19 cellular contexts compared by ENCODE assay signal in genomic region chr13:72127031-72127430, GRCh38.
"Had no signal": no experiment of that assay in that cellular context is flagged by ENCODE, and none has a peak within 500 bp of the region (broad histone marks: within the 10 kb centered on the region; RNA-seq: fewer than 3 reads in every experiment).

No MANE protein-coding gene starts in this region.

- H3K27ac Mint-ChIP-seq: activated naive CD8-positive, alpha-beta T cell; activated T-helper 17 cell treated with anti-CD3 and anti-CD28 coated beads, Interleukin-2, amount 50 U/mL, for 72 hours; memory B cell; nephron progenitor cell; stimulated activated naive B cell treated with anti-CD40 and anti-IgM and Interleukin-4, amounts not matched to agents 10 μg/mL and 1 μg/mL and 100 μg/mL, for 72 hours; type B pancreatic cell had no signal

- H3K36me3 ChIP-seq: adrenal gland, right lobe of liver, vagina had no signal

- H3K4me1 ChIP-seq: adrenal gland, right lobe of liver, testis, vagina had no signal

- ATAC-seq: activated T-helper 17 cell treated with anti-CD3 and anti-CD28 coated beads, Interleukin-2, amount 50 U/mL, for 72 hours; right lobe of liver; stimulated activated naive B cell treated with anti-CD40 and anti-IgM and Interleukin-4, amounts not matched to agents 10 μg/mL and 1 μg/mL and 100 μg/mL, for 72 hours had no signal

- H3K4me3 Mint-ChIP-seq: activated naive CD8-positive, alpha-beta T cell; activated T-helper 17 cell treated with anti-CD3 and anti-CD28 coated beads, Interleukin-2, amount 50 U/mL, for 72 hours; memory B cell; nephron progenitor cell; stimulated activated naive B cell treated with anti-CD40 and anti-IgM and Interleukin-4, amounts not matched to agents 10 μg/mL and 1 μg/mL and 100 μg/mL, for 72 hours; type B pancreatic cell had no signal

- H3K27me3 ChIP-seq: adrenal gland, right lobe of liver, testis, vagina had no signal

- H3K9me3 ChIP-seq: adrenal gland, right lobe of liver, testis, vagina had no signal

- H3K27ac ChIP-seq: adrenal gland, right lobe of liver, testis, vagina had no signal

- H3K4me1 Mint-ChIP-seq: activated T-helper 17 cell treated with anti-CD3 and anti-CD28 coated beads, Interleukin-2, amount 50 U/mL, for 72 hours; memory B cell; stimulated activated naive B cell treated with anti-CD40 and anti-IgM and Interleukin-4, amounts not matched to agents 10 μg/mL and 1 μg/mL and 100 μg/mL, for 72 hours had no signal

- DNase-seq: activated naive CD4-positive, alpha-beta T cell; activated T-cell treated with anti-CD3 and anti-CD28 coated beads, Interleukin-2, amount 50 U/mL, for 1 hour; adrenal gland; foreskin melanocyte; kidney glomerular epithelial cell; nephron progenitor cell; occipital lobe; posterior cingulate gyrus; right lobe of liver; stimulated activated CD4-positive, alpha-beta T cell treated with anti-CD3 and anti-CD28 coated beads, Interleukin-2, amount 100 ng/mL, for 24 hours; stimulated activated naive B cell treated with anti-CD40 and anti-IgM and Interleukin-4, amounts not matched to agents 10 μg/mL and 1 μg/mL and 100 μg/mL, for 72 hours; T-helper 1 cell; testis had no signal

- H3K36me3 Mint-ChIP-seq: activated naive CD8-positive, alpha-beta T cell; memory B cell; stimulated activated naive B cell treated with anti-CD40 and anti-IgM and Interleukin-4, amounts not matched to agents 10 μg/mL and 1 μg/mL and 100 μg/mL, for 72 hours; type B pancreatic cell had no signal

- H3K4me3 ChIP-seq: adrenal gland, right lobe of liver, skin epidermis, testis, vagina had no signal

- H3K27me3 Mint-ChIP-seq: activated naive CD8-positive, alpha-beta T cell; activated T-helper 17 cell treated with anti-CD3 and anti-CD28 coated beads, Interleukin-2, amount 50 U/mL, for 72 hours; memory B cell; stimulated activated naive B cell treated with anti-CD40 and anti-IgM and Interleukin-4, amounts not matched to agents 10 μg/mL and 1 μg/mL and 100 μg/mL, for 72 hours; type B pancreatic cell had no signal

- H3K9me3 Mint-ChIP-seq: activated T-helper 17 cell treated with anti-CD3 and anti-CD28 coated beads, Interleukin-2, amount 50 U/mL, for 72 hours; nephron progenitor cell; type B pancreatic cell had no signal
